Comparison of ENCODE assay signal across 24 cellular contexts in genomic region chr16:90005956-90006663, GRCh38. TPM values are rescaled to one million over a fixed set of nuclear protein-coding genes. Genes with fewer than 3 reads are reported as not detected.
A peak's percentile ranks its signal among the peaks of the same experiment; 100 is the strongest.
DNase-seq lines count a peak whose midpoint lies in the region; ATAC-seq, FAIRE-seq and TF ChIP-seq lines count a peak whose summit lies in the region.
"Had no signal": no experiment of that assay in that cellular context is flagged by ENCODE, and none has a peak within 500 bp of the region (broad histone marks: within the 10 kb centered on the region; RNA-seq: fewer than 3 reads in every experiment).

No MANE protein-coding gene starts in this region.

- H3K27me3 ChIP-seq in Caco-2 (replicated peaks; ENCODE audit: control insufficient read depth, insufficient read depth, low read length) (no peaks in the 10 kb centered on the region), H7 (ENCODE audit: control insufficient read depth, insufficient read depth, low read length) (no peaks in the 10 kb centered on the region), HepG2 (ENCODE audit: control insufficient read depth in 1 of 2, insufficient read depth in 2 of 2, low read length in 2 of 2) (no peaks in the 10 kb centered on the region), sigmoid colon (no peaks in the 10 kb centered on the region)
- H3K27me3 ChIP-seq: BE2C had no signal

- intact Hi-C loops in Caco-2 (cut with micrococcal nuclease; ENCODE audit: unreplicated experiment) (no loop called here), HepG2 (cut with micrococcal nuclease; ENCODE audit: unreplicated experiment) (no loop called here), sigmoid colon (cut with DNase I) (no loop called here)

- H3K27ac Mint-ChIP-seq in Caco-2 (ENCODE audit: unreplicated experiment): peak overlapping the region; percentile 65
- H3K27ac Mint-ChIP-seq: CD14-positive monocyte; CD4-positive, alpha-beta T cell; HFFc6 had no signal

- ATAC-seq in HepG2: no peak
- ATAC-seq: A549, GM12878 had no signal

- H3K27me3 Mint-ChIP-seq in Caco-2 (ENCODE audit: insufficient read depth, unreplicated experiment): no peaks in the 10 kb centered on the region
- H3K27me3 Mint-ChIP-seq: CD4-positive, alpha-beta T cell had no signal

- H3K4me1 ChIP-seq in Caco-2 (0 out of 2 replicates have a peak, but pooled peaks cover 7% of the 10 kb centered on the region), HepG2 (ENCODE audit: insufficient read depth, low read length) (peaks cover 19% of the 10 kb centered on the region), sigmoid colon (no peaks in the 10 kb centered on the region)
- H3K4me1 ChIP-seq: A549 had no signal

- no peak overlapping the region for H3K4me2 ChIP-seq in HepG2 (ENCODE audit: low read depth, low read length)
- H3K4me2 ChIP-seq: A549 had no signal

- H3K36me3 Mint-ChIP-seq in Caco-2 (ENCODE audit: insufficient read depth, unreplicated experiment): peaks cover 49% of the 10 kb centered on the region
- H3K36me3 Mint-ChIP-seq: CD8-positive, alpha-beta memory T cell had no signal

- H3K9me3 ChIP-seq in Caco-2 (no peaks in the 10 kb centered on the region), HepG2 (ENCODE audit: low read length) (no peaks in the 10 kb centered on the region), sigmoid colon (no peaks in the 10 kb centered on the region)
- H3K9me3 ChIP-seq: A549; BE2C; BLaER1 treated with 17β-estradiol and CSF1 and Interleukin-3, amounts not matched to agents 10 nM and 100 nM had no signal

- CTCF ChIA-PET in Caco-2 (lab: Charles Lee) (no interaction called here), HepG2 (lab: Yijun Ruan, JAX; ENCODE audit: low intra/inter-chr PET ratio, low total read pairs) (no interaction called here), GM10248 (lab: Yijun Ruan, JAX) (interaction anchor here (1.1 kb wide), 2 partner anchors 10 to 14 kb away, joined by 3 read pairs; no protein-coding TSS in a partner anchor)

- H3K36me3 ChIP-seq in Caco-2 (ENCODE audit: control insufficient read depth, insufficient read depth, low read length) (0 out of 2 replicates have a peak, but pooled peaks cover 1% of the 10 kb centered on the region), H7 (replicated peaks; ENCODE audit: control insufficient read depth, insufficient read depth, low read length) (no peaks in the 10 kb centered on the region; the same call in 1 of the 2 replicates), HepG2 (replicated peaks in 1 of 2; ENCODE audit: control insufficient read depth in 1 of 2, insufficient read depth in 2 of 2, low read length in 2 of 2) (no peaks in the 10 kb centered on the region; a peak in 1 of 5 replicates), sigmoid colon (no peaks in the 10 kb centered on the region)
- H3K36me3 ChIP-seq: BLaER1 treated with 17β-estradiol and CSF1 and Interleukin-3, amounts not matched to agents 10 nM and 100 nM had no signal

- H3K4me1 Mint-ChIP-seq in Caco-2 (ENCODE audit: low read depth, unreplicated experiment): no peaks in the 10 kb centered on the region

- H2AFZ ChIP-seq in HepG2 (ENCODE audit: low read length): no peak overlapping the region

- no peaks in the 10 kb centered on the region for H3K9me3 Mint-ChIP-seq in Caco-2 (ENCODE audit: unreplicated experiment)
- H3K9me3 Mint-ChIP-seq: CD14-positive monocyte; CD4-positive, alpha-beta T cell; CD8-positive, alpha-beta memory T cell; H9; HFFc6 had no signal

- no peak overlapping the region for H3K27ac ChIP-seq in HepG2 (ENCODE audit: extremely low read length, insufficient read depth, low read length)
- no peak overlapping the region for H3K27ac ChIP-seq in sigmoid colon
- H3K27ac ChIP-seq: A549; BLaER1 treated with 17β-estradiol and CSF1 and Interleukin-3, amounts not matched to agents 10 nM and 100 nM had no signal

- no peak overlapping the region for H3K4me3 Mint-ChIP-seq in Caco-2 (ENCODE audit: unreplicated experiment)
- H3K4me3 Mint-ChIP-seq: CD14-positive monocyte; CD4-positive, alpha-beta T cell; H9; HFFc6 had no signal

- no peak for FAIRE-seq in HepG2 (lab: Jason Lieb, UNC)
- FAIRE-seq: A549, GM12878, GM18507 had no signal

- WGBS in HepG2 (ENCODE audit: low lambda C conversion rate): 99% methylated on average over 29 of the region's 37 CpGs
- WGBS in sigmoid colon, 2 donors: 94 to 96% methylated on average over 37 of the region's 37 CpGs

- DNase-seq in Caco-2 (no peak), H7 (peak; percentile 52), HepG2 (ENCODE audit: low spot score) (no peak), GM10248 (ENCODE audit: extremely low spot score) (no peak), sigmoid colon (no peak), NCI-H82 (lab: John Stamatoyannopoulos, UW) (no peak)
- DNase-seq: 8988T; ACHN; AML-193; BE2C; Calu3; CD4-positive, alpha-beta T cell; CD8-positive, alpha-beta memory T cell; DMS53; DMS79 treated with DMSO at 0.1 percent for 48 hours; GF-D8; GOT3; H9; HFFc6 had no signal

- H3K79me2 ChIP-seq in HepG2 (ENCODE audit: insufficient read depth, low read length): no peaks in the 10 kb centered on the region

- in situ Hi-C loops in HepG2 (cut with HindIII; ENCODE audit: extremely low pct_ligation_motif_present, low pct_unique_long_range_greater_than_20kb): no loop called here

- TF ChIP-seq EP300 in HepG2 (IDR thresholded peaks at IDR 0.05; ENCODE audit: low read depth in 2 of 2, low read length in 2 of 2) (no peak), HepG2 (CRISPR knock-in tag; IDR thresholded peaks at IDR 0.05; ENCODE audit: borderline replicate concordance) (no peak), sigmoid colon (IDR thresholded peaks at IDR 0.05) (no peak)

- POLR2A ChIA-PET in Caco-2 (lab: Charles Lee) (no interaction called here), HepG2 (lab: Yijun Ruan, JAX) (no interaction called here), GM10248 (lab: Yijun Ruan, JAX) (no interaction called here)

- TF ChIP-seq POLR2A in HepG2 (IDR thresholded peaks at IDR 0.05; ENCODE audit: insufficient read depth in 1 of 2, low read depth in 2 of 2, low read length in 2 of 2): no peak
- no peak for TF ChIP-seq POLR2A in sigmoid colon (IDR thresholded peaks at IDR 0.05)

- no TSS peak for BruUV-seq in Caco-2 (replicated peaks; lab: Mats Ljungman, UMichigan)
- BruUV-seq in HepG2 (replicated peaks; lab: Mats Ljungman, UMichigan): no TSS peak

- H3K9ac ChIP-seq in HepG2 (ENCODE audit: insufficient read depth, low read depth, low read length): no peak overlapping the region
- H3K9ac ChIP-seq: BLaER1 treated with 17β-estradiol and CSF1 and Interleukin-3, amounts not matched to agents 10 nM and 100 nM had no signal

- no peak for TF ChIP-seq RAD21 in HepG2 (CRISPR knock-in tag; IDR thresholded peaks at IDR 0.05)

- TF ChIP-seq CTCF in Caco-2 (IDR thresholded peaks at IDR 0.05; ENCODE audit: insufficient read depth in 1 of 2, low read depth in 1 of 2, low read length in 1 of 2, severe bottlenecking in 1 of 2, unreplicated experiment in 1 of 2) (no peak), HepG2 (CRISPR knock-in tag; IDR thresholded peaks at IDR 0.05) (no peak), GM10248 (IDR thresholded peaks at IDR 0.05; ENCODE audit: control extremely low read depth, extremely low read depth, low read depth, missing control alignments) (no peak), sigmoid colon (IDR thresholded peaks at IDR 0.05) (no peak)

- no peaks in the 10 kb centered on the region for H4K20me1 ChIP-seq in HepG2 (ENCODE audit: insufficient read depth, low read length)

- H3K4me3 ChIP-seq in Caco-2 (ENCODE audit: low read depth, low read length): no peak overlapping the region
- no peak overlapping the region for H3K4me3 ChIP-seq in H7 (ENCODE audit: insufficient read depth, low read depth, low read length)
- no peak overlapping the region for H3K4me3 ChIP-seq in HepG2 (replicated peaks in 1 of 3; ENCODE audit: insufficient read depth in 1 of 3, low read depth in 2 of 3, low read length in 3 of 3)
- H3K4me3 ChIP-seq in sigmoid colon: no peak overlapping the region
- H3K4me3 ChIP-seq: A549; BLaER1 treated with 17β-estradiol and CSF1 and Interleukin-3, amounts not matched to agents 10 nM and 100 nM; GM12878 had no signal

RNA-seq across cellular contexts. Expression of gene DBNDD1, which starts 13.1 kb away (rescaled TPM):
- total RNA-seq in Caco-2 (2022) (64.2 and 64.6 TPM in 2 replicates), HepG2 (2016; rRNA removed; fragmentation: Illumina TruSeq; extraction: Trizol) (13.0 and 17.0 TPM in 2 replicates), sigmoid colon (1 to 10 TPM in 3 of 4 donors, not detected in 1; 1.4 to 3.0 (median 2.0) TPM)
- total RNA-seq in H7 (2014; rRNA removed; shearing (Covaris generic)): 59.7 and 71.4 TPM in 2 replicates
- 18.8 and 21.7 TPM in 2 replicates for total RNA-seq in HepG2 (2016; cell fraction: cytosol; rRNA removed; fragmentation: Illumina TruSeq; extraction: Trizol; ENCODE audit: low read depth)
- 11.4 and 16.1 TPM in 2 replicates for total RNA-seq in HepG2 (2016; cell fraction: insoluble cytoplasmic fraction; rRNA removed; fragmentation: Illumina TruSeq; extraction: Trizol)
- total RNA-seq in HepG2 (2016; cell fraction: membrane; rRNA removed; fragmentation: Illumina TruSeq; extraction: Trizol): 40.2 and 47.3 TPM in 2 replicates
- total RNA-seq in HepG2 (2016; cell fraction: nucleus; rRNA removed; fragmentation: Illumina TruSeq; extraction: Trizol): 7.6 and 10.0 TPM in 2 replicates
- polyA plus RNA-seq in HepG2 (2011; rRNA removed) (40.4 and 51.0 TPM in 2 replicates), sigmoid colon (1 to 10 TPM; 3.6 to 5.0 (median 3.9) TPM)
- 44.2 and 56.2 TPM in 2 replicates for polyA plus RNA-seq in HepG2 (2011; cell fraction: cytosol; rRNA removed)
- polyA plus RNA-seq in HepG2 (2011; cell fraction: nucleus; rRNA removed): 31.7 and 32.2 TPM in 2 replicates
- 16.4 and 30.0 TPM in 2 replicates for polyA plus RNA-seq in HepG2 (2012)
- polyA plus RNA-seq in HepG2 (2016; cell fraction: cytosol; fragmentation: Illumina TruSeq; extraction: Trizol; ENCODE audit: low read depth): 60.8 and 72.2 TPM in 2 replicates
- polyA plus RNA-seq in HepG2 (2016; cell fraction: insoluble cytoplasmic fraction; fragmentation: Illumina TruSeq; extraction: Trizol; ENCODE audit: low read depth): 33.1 and 40.9 TPM in 2 replicates
- 102 TPM in 2 replicates for polyA plus RNA-seq in HepG2 (2016; cell fraction: membrane; fragmentation: Illumina TruSeq; extraction: Trizol; ENCODE audit: low read depth)
- polyA plus RNA-seq in HepG2 (2016; cell fraction: nucleus; fragmentation: Illumina TruSeq; extraction: Trizol; ENCODE audit: insufficient read depth, low read depth): 31.0 and 33.1 TPM in 2 replicates
- 5.9 and 53.2 TPM in 2 replicates for polyA minus RNA-seq in HepG2 (2011; rRNA and poly(A)+ RNA removed; ENCODE audit: low replicate concordance)
- polyA minus RNA-seq in HepG2 (2011; cell fraction: cytosol; rRNA and poly(A)+ RNA removed): 23.0 and 26.9 TPM in 2 replicates
- 9.8 and 13.2 TPM in 2 replicates for polyA minus RNA-seq in HepG2 (2011; cell fraction: nucleus; rRNA and poly(A)+ RNA removed)
- polyA plus RNA-seq: CD14-positive monocyte had no signal

RNA-seq across cellular contexts. Expression of gene DEF8, which starts 57.6 kb away (rescaled TPM):
- 132 and 145 TPM in 2 replicates for total RNA-seq in Caco-2 (2022)
- total RNA-seq in H7 (2014; rRNA removed; shearing (Covaris generic)): 65.0 and 67.2 TPM in 2 replicates
- total RNA-seq in HepG2 (2016; rRNA removed; fragmentation: Illumina TruSeq; extraction: Trizol): 98.5 and 107 TPM in 2 replicates
- 134 and 176 TPM in 2 replicates for total RNA-seq in HepG2 (2016; cell fraction: cytosol; rRNA removed; fragmentation: Illumina TruSeq; extraction: Trizol; ENCODE audit: low read depth)
- 103 and 113 TPM in 2 replicates for total RNA-seq in HepG2 (2016; cell fraction: insoluble cytoplasmic fraction; rRNA removed; fragmentation: Illumina TruSeq; extraction: Trizol)
- 127 and 160 TPM in 2 replicates for total RNA-seq in HepG2 (2016; cell fraction: membrane; rRNA removed; fragmentation: Illumina TruSeq; extraction: Trizol)
- total RNA-seq in HepG2 (2016; cell fraction: nucleus; rRNA removed; fragmentation: Illumina TruSeq; extraction: Trizol): 48.8 and 61.5 TPM in 2 replicates
- 98.2 and 108 TPM in 2 replicates for polyA plus RNA-seq in HepG2 (2011; rRNA removed)
- polyA plus RNA-seq in HepG2 (2011; cell fraction: cytosol; rRNA removed): 100 and 138 TPM in 2 replicates
- 490 and 545 TPM in 2 replicates for polyA plus RNA-seq in HepG2 (2011; cell fraction: nucleus; rRNA removed)
- 37.2 and 56.0 TPM in 2 replicates for polyA plus RNA-seq in HepG2 (2012)
- 170 and 205 TPM in 2 replicates for polyA plus RNA-seq in HepG2 (2016; cell fraction: cytosol; fragmentation: Illumina TruSeq; extraction: Trizol; ENCODE audit: low read depth)
- polyA plus RNA-seq in HepG2 (2016; cell fraction: insoluble cytoplasmic fraction; fragmentation: Illumina TruSeq; extraction: Trizol; ENCODE audit: low read depth): 116 and 132 TPM in 2 replicates
- polyA plus RNA-seq in HepG2 (2016; cell fraction: membrane; fragmentation: Illumina TruSeq; extraction: Trizol; ENCODE audit: low read depth): 126 and 153 TPM in 2 replicates
- polyA plus RNA-seq in HepG2 (2016; cell fraction: nucleus; fragmentation: Illumina TruSeq; extraction: Trizol; ENCODE audit: insufficient read depth, low read depth): 123 and 136 TPM in 2 replicates
- 22.3 and 116 TPM in 2 replicates for polyA minus RNA-seq in HepG2 (2011; rRNA and poly(A)+ RNA removed; ENCODE audit: low replicate concordance)
- polyA minus RNA-seq in HepG2 (2011; cell fraction: cytosol; rRNA and poly(A)+ RNA removed): 31.8 and 36.4 TPM in 2 replicates
- 46.0 and 51.1 TPM in 2 replicates for polyA minus RNA-seq in HepG2 (2011; cell fraction: nucleus; rRNA and poly(A)+ RNA removed)
- 100 to 1,000 TPM in 1 of 4 donors, 10 to 100 TPM in 3; 68.8 to 127 (median 86.6) TPM for total RNA-seq in sigmoid colon
- 10 to 100 TPM; 24.6 to 37.2 (median 30.5) TPM for polyA plus RNA-seq in sigmoid colon
